Comparison of ENCODE assay signal across 24 cellular contexts in genomic region chr10:3574451-3574850, GRCh38.
DNase-seq lines count a peak whose midpoint lies in the region; ATAC-seq and TF ChIP-seq lines count a peak whose summit lies in the region.
"Had no signal": no experiment of that assay in that cellular context is flagged by ENCODE, and none has a peak within 500 bp of the region (broad histone marks: within the 10 kb centered on the region; RNA-seq: fewer than 3 reads in every experiment).

No MANE protein-coding gene starts in this region.

- no peaks in the 10 kb centered on the region for H3K27me3 ChIP-seq in BLaER1 treated with 17β-estradiol and CSF1 and Interleukin-3, amounts not matched to agents 10 nM and 100 nM
- H3K27me3 ChIP-seq in esophagus muscularis mucosa (no peaks in the 10 kb centered on the region), psoas muscle (ENCODE audit: insufficient read depth in 3 of 3, low read length in 2 of 3) (no peaks in the 10 kb centered on the region), dorsolateral prefrontal cortex (no peaks in the 10 kb centered on the region)

- peaks cover 0 to 9% (median 0%) of the 10 kb centered on the region in 11 experiments; a peak in 3 of 22 replicates for H3K9me3 ChIP-seq in BLaER1 treated with 17β-estradiol and CSF1 and Interleukin-3, amounts not matched to agents 10 nM and 100 nM (replicated peaks in 1 of 11)
- H3K9me3 ChIP-seq in esophagus muscularis mucosa = no peaks in the 10 kb centered on the region
- no peaks in the 10 kb centered on the region for H3K9me3 ChIP-seq in psoas muscle
- H3K9me3 ChIP-seq: A549 had no signal

- H3K4me2 ChIP-seq in BLaER1 treated with 17β-estradiol and CSF1 and Interleukin-3, amounts not matched to agents 10 nM and 100 nM = peak overlapping the region; percentile 15 to 85 (median 54); a peak in 21 of 22 replicates
- H3K4me2 ChIP-seq: A549, PC-9 had no signal

- no peaks in the 10 kb centered on the region for H4K20me1 ChIP-seq in BLaER1 treated with 17β-estradiol and CSF1 and Interleukin-3, amounts not matched to agents 10 nM and 100 nM

- intact Hi-C loops in esophagus muscularis mucosa (cut with DNase I) = no loop called here
- intact Hi-C loops in left ventricle myocardium superior (cut with micrococcal nuclease) = no loop called here
- intact Hi-C loops in psoas muscle (cut with DNase I) = loop anchor here in 1 of 2 donors (5.0 kb wide), 1 partner anchor 102 kb away; no protein-coding TSS in a partner anchor
- intact Hi-C loops in dorsolateral prefrontal cortex (cut with DNase I) = no loop called here

- no peak for TF ChIP-seq POLR2A in esophagus muscularis mucosa (IDR thresholded peaks at IDR 0.05; ENCODE audit: low read depth)

- peak; percentile 53 for DNase-seq in esophagus muscularis mucosa (ENCODE audit: extremely low spot score)
- no peak for DNase-seq in left ventricle myocardium superior
- DNase-seq in psoas muscle = no peak
- no peak for DNase-seq in SHP77 (lab: John Stamatoyannopoulos, UW)
- DNase-seq in putamen (ENCODE audit: low spot score) = no peak
- no peak for DNase-seq in dorsolateral prefrontal cortex
- DNase-seq in stimulated activated naive B cell treated with anti-CD40 and anti-IgM and Interleukin-4, amounts not matched to agents 10 μg/mL and 1 μg/mL and 100 μg/mL, for 72 hours = no peak
- DNase-seq: CD4-positive, CD25-positive, alpha-beta regulatory T cell; EL; GF-D8; H9; HFFc6; Karpas-422; MV-4-11; NCI-H1105 treated with DMSO at 0.1 percent for 48 hours; NCI-H1694; NCI-H2081 treated with DMSO at 0.1 percent for 48 hours; NCI-H2171 treated with DMSO at 0.1 percent for 48 hours; NCI-H446 treated with DMSO at 0.1 percent for 48 hours; PC-9; RPMI8226 had no signal

- H3K4me3 ChIP-seq in BLaER1 treated with 17β-estradiol and CSF1 and Interleukin-3, amounts not matched to agents 10 nM and 100 nM = no peak overlapping the region; a peak in 1 of 20 replicates
- H3K4me3 ChIP-seq in esophagus muscularis mucosa (no peak overlapping the region), psoas muscle (no peak overlapping the region), dorsolateral prefrontal cortex (no peak overlapping the region)
- H3K4me3 ChIP-seq: A549, PC-9 had no signal

- no peaks in the 10 kb centered on the region for H3K27me3 Mint-ChIP-seq in stimulated activated naive B cell treated with anti-CD40 and anti-IgM and Interleukin-4, amounts not matched to agents 10 μg/mL and 1 μg/mL and 100 μg/mL, for 72 hours
- H3K27me3 Mint-ChIP-seq: B cell; CD4-positive, CD25-positive, alpha-beta regulatory T cell had no signal

- ATAC-seq in left ventricle myocardium superior (peak; percentile 89), psoas muscle (peak; percentile 29 to 89 (median 83))
- ATAC-seq in stimulated activated naive B cell treated with anti-CD40 and anti-IgM and Interleukin-4, amounts not matched to agents 10 μg/mL and 1 μg/mL and 100 μg/mL, for 72 hours (replicated peaks) = no peak
- ATAC-seq: A549 had no signal

- peak overlapping the region in 1 of 11 experiments; percentile 38; a peak in 2 of 22 replicates for H3K9ac ChIP-seq in BLaER1 treated with 17β-estradiol and CSF1 and Interleukin-3, amounts not matched to agents 10 nM and 100 nM

- H3K4me1 ChIP-seq in BLaER1 treated with 17β-estradiol and CSF1 and Interleukin-3, amounts not matched to agents 10 nM and 100 nM = peaks cover 17 to 53% (median 34%) of the 10 kb centered on the region in 10 experiments
- peaks cover 0 to 24% (median 8%) of the 10 kb centered on the region in 4 donors for H3K4me1 ChIP-seq in esophagus muscularis mucosa
- peaks cover 53% of the 10 kb centered on the region for H3K4me1 ChIP-seq in psoas muscle
- H3K4me1 ChIP-seq: A549 had no signal

- H3K4me1 Mint-ChIP-seq in stimulated activated naive B cell treated with anti-CD40 and anti-IgM and Interleukin-4, amounts not matched to agents 10 μg/mL and 1 μg/mL and 100 μg/mL, for 72 hours = peaks cover 0 to under 1% of the 10 kb centered on the region in 2 donors
- H3K4me1 Mint-ChIP-seq: B cell had no signal

- 81% methylated on average over 10 of the region's 10 CpGs for WGBS in esophagus muscularis mucosa
- WGBS in psoas muscle, 3 donors = 15 to 23% (median 18%) methylated on average over 10 of the region's 10 CpGs

- H3K27ac ChIP-seq in BLaER1 treated with 17β-estradiol and CSF1 and Interleukin-3, amounts not matched to agents 10 nM and 100 nM = no peak overlapping the region
- H3K27ac ChIP-seq in esophagus muscularis mucosa (replicated peaks in 1 of 4) (no peak overlapping the region), psoas muscle (peak overlapping the region; percentile 79), dorsolateral prefrontal cortex (no peak overlapping the region)
- H3K27ac ChIP-seq: A549, PC-9 had no signal

- TF ChIP-seq CTCF in esophagus muscularis mucosa (IDR thresholded peaks at IDR 0.05) = no peak
- no peak for TF ChIP-seq CTCF in psoas muscle (IDR thresholded peaks at IDR 0.05)
- TF ChIP-seq CTCF in dorsolateral prefrontal cortex (IDR thresholded peaks at IDR 0.05 in 54 of 56, conservative IDR thresholded peaks at IDR 0.05 in 2 of 56; ENCODE audit: low read depth in 1 of 56, partially characterized antibody in 56 of 56) = no peak

- no peaks in the 10 kb centered on the region for H3K36me3 Mint-ChIP-seq in stimulated activated naive B cell treated with anti-CD40 and anti-IgM and Interleukin-4, amounts not matched to agents 10 μg/mL and 1 μg/mL and 100 μg/mL, for 72 hours
- H3K36me3 Mint-ChIP-seq: CD4-positive, CD25-positive, alpha-beta regulatory T cell had no signal

- no peak overlapping the region for H3K27ac Mint-ChIP-seq in stimulated activated naive B cell treated with anti-CD40 and anti-IgM and Interleukin-4, amounts not matched to agents 10 μg/mL and 1 μg/mL and 100 μg/mL, for 72 hours
- H3K27ac Mint-ChIP-seq: B cell; CD4-positive, CD25-positive, alpha-beta regulatory T cell; HFFc6 had no signal

- H3K36me3 ChIP-seq in BLaER1 treated with 17β-estradiol and CSF1 and Interleukin-3, amounts not matched to agents 10 nM and 100 nM = no peaks in the 10 kb centered on the region
- H3K36me3 ChIP-seq in esophagus muscularis mucosa (no peaks in the 10 kb centered on the region), psoas muscle (ENCODE audit: insufficient read depth in 1 of 2, low read depth in 1 of 2) (no peaks in the 10 kb centered on the region)

- H3K9me3 Mint-ChIP-seq in stimulated activated naive B cell treated with anti-CD40 and anti-IgM and Interleukin-4, amounts not matched to agents 10 μg/mL and 1 μg/mL and 100 μg/mL, for 72 hours = no peaks in the 10 kb centered on the region
- H3K9me3 Mint-ChIP-seq: H9, HFFc6 had no signal

- no peak overlapping the region for H3K4me3 Mint-ChIP-seq in stimulated activated naive B cell treated with anti-CD40 and anti-IgM and Interleukin-4, amounts not matched to agents 10 μg/mL and 1 μg/mL and 100 μg/mL, for 72 hours
- H3K4me3 Mint-ChIP-seq: B cell; CD4-positive, CD25-positive, alpha-beta regulatory T cell; H9; HFFc6 had no signal

- TF ChIP-seq EP300 in esophagus muscularis mucosa (IDR thresholded peaks at IDR 0.05) = no peak

Comparison
In these comparisons a context has a peak if more than half of its experiments do, and no peak if none do; other contexts are left out.
1. ATAC-seq: peak in left ventricle myocardium superior (single experiment) and psoas muscle (4 of 4); none in stimulated activated naive B cell treated with anti-CD40 and anti-IgM and Interleukin-4, amounts not matched to agents 10 μg/mL and 1 μg/mL and 100 μg/mL, for 72 hours (0 of 2).